In the genomic region with DNA sequence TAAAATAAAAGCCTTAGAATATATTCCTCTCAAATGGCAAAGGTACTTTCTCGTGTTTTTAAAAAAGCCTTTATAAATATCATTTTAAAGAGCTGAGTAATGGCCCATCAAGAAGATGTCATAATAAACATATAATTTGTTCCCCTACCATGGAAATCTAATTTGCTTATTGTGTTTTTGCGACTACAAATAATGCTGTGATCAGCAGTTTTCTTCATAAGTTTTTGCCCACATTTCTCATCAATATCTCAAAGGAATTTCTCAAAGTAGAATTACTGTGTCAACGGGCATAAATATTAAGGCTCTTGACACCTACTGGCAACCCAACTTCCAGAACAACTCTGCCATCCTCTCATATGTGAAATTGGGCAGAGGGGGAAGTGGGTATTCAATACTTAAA, we compare ENCODE assay signal across 20 cellular contexts. TPM values are rescaled to one million over a fixed set of nuclear protein-coding genes. Genes with fewer than 3 reads are reported as not detected.
DNase-seq lines count a peak whose midpoint lies in the region; ATAC-seq, FAIRE-seq and TF ChIP-seq lines count a peak whose summit lies in the region.
"Had no signal": no experiment of that assay in that cellular context is flagged by ENCODE, and none has a peak within 500 bp of the region (broad histone marks: within the 10 kb centered on the region; RNA-seq: fewer than 3 reads in every experiment).

No MANE protein-coding gene starts in this region.

- H3K4me2 ChIP-seq in A549 (no peak overlapping the region), IMR-90 (ENCODE audit: low read depth, low read length) (no peak overlapping the region), H1 (ENCODE audit: insufficient read depth in 1 of 2, low read depth in 2 of 2, low read length in 2 of 2) (no peak overlapping the region)
- H3K4me2 ChIP-seq: BLaER1 treated with 17β-estradiol and CSF1 and Interleukin-3, amounts not matched to agents 10 nM and 100 nM had no signal

- H3K4me1 ChIP-seq in A549 (no peaks in the 10 kb centered on the region), IMR-90 (ENCODE audit: control insufficient read depth, insufficient read depth, low read length) (no peaks in the 10 kb centered on the region), H1 (replicated peaks in 1 of 4; ENCODE audit: control insufficient read depth in 3 of 4, insufficient read depth in 4 of 4, low read length in 3 of 4) (no peaks in the 10 kb centered on the region; a peak in 1 of 7 replicates)
- H3K4me1 ChIP-seq: Caco-2 had no signal

- H3K14ac ChIP-seq in IMR-90 (replicated peaks; ENCODE audit: low read depth, low read length) = no peak overlapping the region
- H3K14ac ChIP-seq in H1 (ENCODE audit: insufficient read length) = no peak overlapping the region

- no TSS peak for BruUV-seq in IMR-90 (replicated peaks; lab: Mats Ljungman, UMichigan)

- H2AK9ac ChIP-seq in IMR-90 (replicated peaks; ENCODE audit: low read depth, low read length, poor library complexity) = no peak overlapping the region

- peaks cover 19% of the 10 kb centered on the region for H3K36me3 ChIP-seq in IMR-90 (ENCODE audit: control insufficient read depth, insufficient read depth, low read length)
- H3K36me3 ChIP-seq in H1 (ENCODE audit: control insufficient read depth in 2 of 4, insufficient read depth in 4 of 4, low read length in 3 of 4) = peaks cover 0 to 24% (median 8%) of the 10 kb centered on the region in 4 experiments; a peak in 5 of 8 replicates

- in situ Hi-C loops in IMR-90 (cut with MboI; ENCODE audit: low sequenced_read_pairs) = loop anchor here (10.0 to 25.0 kb wide), 2 partner anchors 1105 to 1317 kb away; a partner anchor contains a TSS

- H3K18ac ChIP-seq in IMR-90 (ENCODE audit: low read depth, low read length) = no peak overlapping the region
- no peak overlapping the region for H3K18ac ChIP-seq in H1 (ENCODE audit: extremely low read depth, low read length)

- H3K79me2 ChIP-seq in H1 (ENCODE audit: control insufficient read depth in 1 of 2, insufficient read depth in 2 of 2, low read length in 2 of 2) = no peaks in the 10 kb centered on the region

- 84% methylated on average over 3 of the region's 3 CpGs for WGBS in A549 (ENCODE audit: missing lambda C conversion rate)
- WGBS in IMR-90 (ENCODE audit: extremely low coverage in 2 of 2, insufficient read length in 1 of 2), 2 experiments = no CpG with 5 or more reads among the region's 3 CpGs
- 93% methylated on average over 3 of the region's 3 CpGs; no CpG with 5 or more reads in 1 of the 2 experiments for WGBS in H1 (ENCODE audit: extremely low coverage in 1 of 2, insufficient coverage in 1 of 2, insufficient read length in 1 of 2, insufficient replicate concordance in 2 of 2, low coverage in 1 of 2, low lambda C conversion rate in 2 of 2, missing lambda C conversion rate in 1 of 2), 2 experiments

- H3K23me2 ChIP-seq in H1 (ENCODE audit: low read depth, low read length) = no peaks in the 10 kb centered on the region

- no peaks in the 10 kb centered on the region for H4K20me1 ChIP-seq in IMR-90 (ENCODE audit: insufficient read depth, low read length)
- H4K20me1 ChIP-seq in H1 (replicated peaks in 1 of 2; ENCODE audit: control insufficient read depth in 1 of 2, insufficient read depth in 2 of 2, low read length in 2 of 2) = no peaks in the 10 kb centered on the region
- H4K20me1 ChIP-seq: BLaER1 treated with 17β-estradiol and CSF1 and Interleukin-3, amounts not matched to agents 10 nM and 100 nM had no signal

- H3K56ac ChIP-seq in IMR-90 (ENCODE audit: extremely low read depth, insufficient read depth, low read length) (no peak overlapping the region), H1 (replicated peaks; ENCODE audit: insufficient read length, low read depth, low read length) (no peak overlapping the region)

- no peak for TF ChIP-seq CTCF in A549 (IDR thresholded peaks at IDR 0.05)
- no peak for TF ChIP-seq CTCF in IMR-90 (conservative IDR thresholded peaks at IDR 0.05; ENCODE audit: low read depth, low read length)
- no peak for TF ChIP-seq CTCF in H1 (IDR thresholded peaks at IDR 0.05; ENCODE audit: control extremely low read depth in 1 of 3, insufficient read depth in 1 of 3, low read depth in 1 of 3, low read length in 3 of 3)

- H3K27me3 ChIP-seq in IMR-90 (ENCODE audit: control insufficient read depth, insufficient read depth, low read length) (no peaks in the 10 kb centered on the region), H1 (replicated peaks in 1 of 4; ENCODE audit: control insufficient read depth in 3 of 4, extremely low read depth in 1 of 4, insufficient read depth in 3 of 4, low read length in 3 of 4) (no peaks in the 10 kb centered on the region)
- H3K27me3 ChIP-seq: BLaER1 treated with 17β-estradiol and CSF1 and Interleukin-3, amounts not matched to agents 10 nM and 100 nM had no signal

- H3K4ac ChIP-seq in IMR-90 (ENCODE audit: low read depth, low read length) (no peak overlapping the region), H1 (replicated peaks; ENCODE audit: insufficient read length, low read depth, low read length) (no peak overlapping the region)

- H2BK12ac ChIP-seq in H1 (ENCODE audit: low read depth, low read length) = no peak overlapping the region

- H4K91ac ChIP-seq in IMR-90 (ENCODE audit: insufficient read depth, low read depth, low read length) (no peak overlapping the region), H1 (replicated peaks; ENCODE audit: insufficient read length, low read length) (no peak overlapping the region)

- H2BK15ac ChIP-seq in IMR-90 (ENCODE audit: low read depth, low read length) (no peak overlapping the region), H1 (ENCODE audit: low read length) (no peak overlapping the region)

- dilution Hi-C loops in IMR-90 (cut with HindIII; ENCODE audit: low sequenced_read_pairs, unreplicated experiment) = no loop called here

- TF ChIP-seq EP300 in A549 (IDR thresholded peaks at IDR 0.05) = no peak
- no peak for TF ChIP-seq EP300 in H1 (IDR thresholded peaks at IDR 0.05; ENCODE audit: borderline replicate concordance in 1 of 2, low read depth in 2 of 2, low read length in 2 of 2)

- no peak for ATAC-seq in A549
- ATAC-seq in IMR-90 (ENCODE audit: low read depth) = no peak
- ATAC-seq: CD8-positive, alpha-beta T cell had no signal

- no peak overlapping the region for H2BK20ac ChIP-seq in IMR-90 (ENCODE audit: low read depth, low read length)
- no peak overlapping the region for H2BK20ac ChIP-seq in H1 (ENCODE audit: low read length)

- CTCF ChIA-PET in A549 (lab: Yijun Ruan, JAX) = interaction anchor here (0.7 to 2.2 kb wide), 5 partner anchors 12 to 1243 kb away, joined by 3 to 9 read pairs (median 4); no protein-coding TSS in a partner anchor
- CTCF ChIA-PET in IMR-90 (lab: Yijun Ruan, JAX) = interaction anchor here (0.7 kb wide), 1 partner anchor 26 kb away, joined by 3 read pairs; no protein-coding TSS in a partner anchor
- CTCF ChIA-PET in H1 (lab: Charles Lee; ENCODE audit: partially characterized antibody) = interaction anchor here (0.7 to 2.4 kb wide), 6 partner anchors 9 to 108 kb away, joined by 3 to 10 read pairs (median 4); no protein-coding TSS in a partner anchor
- CTCF ChIA-PET in HEK293T (lab: Yijun Ruan, JAX) = no interaction called here

- TF ChIP-seq RAD21 in A549 (conservative IDR thresholded peaks at IDR 0.05 in 1 of 2, IDR thresholded peaks at IDR 0.05 in 1 of 2) = no peak
- no peak for TF ChIP-seq RAD21 in IMR-90 (IDR thresholded peaks at IDR 0.05; ENCODE audit: low read length)
- no peak for TF ChIP-seq RAD21 in H1 (IDR thresholded peaks at IDR 0.05 in 1 of 2, conservative IDR thresholded peaks at IDR 0.05 in 1 of 2; ENCODE audit: low read depth in 2 of 2, low read length in 2 of 2)

- H3K27ac ChIP-seq in A549 (no peak overlapping the region), IMR-90 (ENCODE audit: insufficient read depth, low read length) (no peak overlapping the region), H1 (ENCODE audit: low read depth, low read length) (no peak overlapping the region)
- H3K27ac ChIP-seq: BLaER1 treated with 17β-estradiol and CSF1 and Interleukin-3, amounts not matched to agents 10 nM and 100 nM; C4-2B had no signal

- TF ChIP-seq POLR2A in A549 (IDR thresholded peaks at IDR 0.05; ENCODE audit: low read length) = no peak
- TF ChIP-seq POLR2A in IMR-90 (IDR thresholded peaks at IDR 0.05; ENCODE audit: low read depth, low read length) = no peak
- no peak for TF ChIP-seq POLR2A in H1 (IDR thresholded peaks at IDR 0.05; ENCODE audit: control extremely low read depth in 1 of 2, low read depth in 2 of 2, low read length in 2 of 2)

- H2AFZ ChIP-seq in IMR-90 (replicated peaks; ENCODE audit: low read length, poor library complexity) (no peak overlapping the region), H1 (ENCODE audit: low read length) (no peak overlapping the region)

- H4K8ac ChIP-seq in IMR-90 (ENCODE audit: low read depth in 2 of 2, low read length in 2 of 2) (no peak overlapping the region), H1 (ENCODE audit: extremely low read depth, insufficient read depth, low read length) (no peak overlapping the region)

- H2BK120ac ChIP-seq in IMR-90 (ENCODE audit: low read depth, low read length) = no peak overlapping the region
- no peak overlapping the region for H2BK120ac ChIP-seq in H1 (replicated peaks; ENCODE audit: low read depth, low read length)

- H3K79me1 ChIP-seq in IMR-90 (ENCODE audit: low read depth in 1 of 2, low read length in 2 of 2) (no peaks in the 10 kb centered on the region), H1 (ENCODE audit: low read depth, low read length) (no peaks in the 10 kb centered on the region)

- no peaks in the 10 kb centered on the region for H3K9me1 ChIP-seq in IMR-90 (ENCODE audit: insufficient read depth, low read length)

- H4K5ac ChIP-seq in IMR-90 (ENCODE audit: low read depth, low read length) = no peak overlapping the region
- H4K5ac ChIP-seq in H1 (ENCODE audit: insufficient read length, low read depth, low read length) = no peak overlapping the region

- no peak overlapping the region for H3K4me3 ChIP-seq in A549
- H3K4me3 ChIP-seq in IMR-90 (ENCODE audit: insufficient read depth, low read depth, low read length) = no peak overlapping the region
- no peak overlapping the region for H3K4me3 ChIP-seq in H1 (ENCODE audit: extremely low read depth in 1 of 4, insufficient read depth in 2 of 4, low read depth in 3 of 4, low read length in 4 of 4)
- H3K4me3 ChIP-seq: BLaER1 treated with 17β-estradiol and CSF1 and Interleukin-3, amounts not matched to agents 10 nM and 100 nM had no signal

- intact Hi-C loops in IMR-90 (cut with micrococcal nuclease) = no loop called here

- H2BK5ac ChIP-seq in IMR-90 (ENCODE audit: low read depth, low read length, poor library complexity, severe bottlenecking) (no peak overlapping the region), H1 (ENCODE audit: low read depth, low read length) (no peak overlapping the region)

- POLR2A ChIA-PET in A549 (lab: Yijun Ruan, JAX) = no interaction called here
- POLR2A ChIA-PET in IMR-90 (lab: Charles Lee; ENCODE audit: unreplicated experiment) = no interaction called here
- POLR2A ChIA-PET in H1 (lab: Charles Lee; ENCODE audit: partially characterized antibody) = interaction anchor here (1.8 kb wide), 1 partner anchor 17 kb away, joined by 4 read pairs; a partner anchor contains a TSS
- POLR2A ChIA-PET in HEK293T (lab: Yijun Ruan, JAX) = no interaction called here

- no peaks in the 10 kb centered on the region for H3K9me3 ChIP-seq in A549
- H3K9me3 ChIP-seq in IMR-90 (ENCODE audit: control insufficient read depth, insufficient read depth, low read length) = no peaks in the 10 kb centered on the region
- H3K9me3 ChIP-seq in H1 (ENCODE audit: insufficient read depth in 2 of 2, low read depth in 1 of 2, low read length in 1 of 2) = no peaks in the 10 kb centered on the region
- H3K9me3 ChIP-seq: BLaER1 treated with 17β-estradiol and CSF1 and Interleukin-3, amounts not matched to agents 10 nM and 100 nM; Caco-2 had no signal

- no peak overlapping the region for H3K23ac ChIP-seq in IMR-90 (ENCODE audit: low read depth, low read length)
- no peak overlapping the region for H3K23ac ChIP-seq in H1 (ENCODE audit: insufficient read length)

- H2AK5ac ChIP-seq in IMR-90 (ENCODE audit: low read depth, low read length) (no peak overlapping the region), H1 (ENCODE audit: low read depth, low read length) (no peak overlapping the region)

- DNase-seq in A549 (ENCODE audit: low read depth in 1 of 2, low spot score in 1 of 2) = no peak
- DNase-seq in IMR-90 = no peak
- DNase-seq in H1 (ENCODE audit: low read depth in 1 of 2, low spot score in 2 of 2) = no peak
- no peak for DNase-seq in islet precursor cell
- DNase-seq in HEK293T (ENCODE audit: extremely low spot score) = no peak
- DNase-seq: 8988T; AML-193; Caco-2; Calu3; CD4-positive, alpha-beta T cell; CD8-positive, alpha-beta T cell; DMS79 treated with DMSO at 0.1 percent for 48 hours; GF-D8 had no signal

- H3K9ac ChIP-seq in IMR-90 (ENCODE audit: low read depth, low read length) = no peak overlapping the region
- H3K9ac ChIP-seq in H1 (replicated peaks in 1 of 4; ENCODE audit: extremely low read depth in 1 of 4, low read depth in 3 of 4, low read length in 3 of 4) = no peak overlapping the region
- H3K9ac ChIP-seq: BLaER1 treated with 17β-estradiol and CSF1 and Interleukin-3, amounts not matched to agents 10 nM and 100 nM had no signal

- FAIRE-seq in A549 (lab: Jason Lieb, UNC) (no peak), H1 (lab: Jason Lieb, UNC) (no peak)
- FAIRE-seq: A204.1, D721Med, G401.6, GM12891, GM19239 had no signal

RNA-seq across cellular contexts. Expression of a gene that starts 17.5 kb away (rescaled TPM):
- 12.3 and 12.6 TPM in 2 replicates for polyA plus RNA-seq in A549 (2011; rRNA removed)
- 2.8 and 3.4 TPM in 2 replicates for polyA plus RNA-seq in A549 (2012; cell fraction: cytosol; rRNA removed)
- 3.5 and 5.6 TPM in 2 replicates for polyA plus RNA-seq in A549 (2012; cell fraction: nucleus; rRNA removed)
- 5.0 to 5.6 TPM (median 5.1 TPM) in 3 replicates for polyA plus RNA-seq in A549 (2017; fragmentation: RNase III; extraction: RNeasy Plus Mini Kit Qiagen cat#74134 plus additional on column Dnase treatment)
- 9.1 and 9.7 TPM in 2 replicates for polyA minus RNA-seq in A549 (2011; rRNA and poly(A)+ RNA removed)
- total RNA-seq in IMR-90 (2012; rRNA removed) = 10.3 and 11.7 TPM in 2 replicates
- polyA plus RNA-seq in IMR-90 (2012; rRNA removed) = 4.4 and 4.5 TPM in 2 replicates
- polyA plus RNA-seq in IMR-90 (2012; cell fraction: cytosol; rRNA removed) = 1.5 and 1.7 TPM in 2 replicates
- polyA plus RNA-seq in IMR-90 (2012; cell fraction: nucleus; rRNA removed; ENCODE audit: low replicate concordance) = 3.7 and 11.7 TPM in 2 replicates
- 9.3 and 9.9 TPM in 2 replicates for total RNA-seq in H1 (2021; fragmentation: NEBNext Ultra II Directional; extraction: Animal tissue kit (Norgen Biotek cat#: 25700))
- 2.9 and 3.0 TPM in 2 replicates for polyA plus RNA-seq in H1 (2011; rRNA removed)
- 5.2 TPM for polyA plus RNA-seq in H1 (2011; cell fraction: cytosol; rRNA removed)
- polyA plus RNA-seq in H1 (2011; cell fraction: nucleus; rRNA removed) = 6.7 TPM
- polyA plus RNA-seq in H1 (2012, experiment 1 of 2) = 5.0 to 8.5 TPM (median 7.0 TPM) in 4 replicates
- polyA plus RNA-seq in H1 (2012, experiment 2 of 2) = 2.8 TPM
- 7.2 TPM for polyA plus RNA-seq in H1 (2013, experiment 1 of 2)
- polyA plus RNA-seq in H1 (2013, experiment 2 of 2) = 6.4 TPM
- polyA minus RNA-seq in H1 (2011; rRNA and poly(A)+ RNA removed) = 9.3 and 10.0 TPM in 2 replicates
- polyA minus RNA-seq in H1 (2011; cell fraction: cytosol; rRNA and poly(A)+ RNA removed) = 6.0 TPM
- polyA minus RNA-seq in H1 (2011; cell fraction: nucleus; rRNA and poly(A)+ RNA removed) = 7.0 TPM

RNA-seq across cellular contexts. Expression of a gene that starts 40.9 kb away (rescaled TPM):
- polyA plus RNA-seq in A549 (2011; rRNA removed) (47.7 and 49.7 TPM in 2 replicates), A549 (2017; fragmentation: RNase III; extraction: RNeasy Plus Mini Kit Qiagen cat#74134 plus additional on column Dnase treatment) (27.9 to 30.5 TPM (median 28.9 TPM) in 3 replicates), IMR-90 (2012; rRNA removed) (12.2 and 14.5 TPM in 2 replicates), H1 (2011; rRNA removed) (6.7 and 14.2 TPM in 2 replicates)
- polyA plus RNA-seq in A549 (2012; cell fraction: cytosol; rRNA removed) = 10.9 and 12.8 TPM in 2 replicates
- polyA plus RNA-seq in A549 (2012; cell fraction: nucleus; rRNA removed) = 6.8 and 9.6 TPM in 2 replicates
- polyA minus RNA-seq in A549 (2011; rRNA and poly(A)+ RNA removed) = 30.0 TPM in 2 replicates
- total RNA-seq in IMR-90 (2012; rRNA removed) = 32.6 and 33.3 TPM in 2 replicates
- 3.4 and 3.8 TPM in 2 replicates for polyA plus RNA-seq in IMR-90 (2012; cell fraction: cytosol; rRNA removed)
- polyA plus RNA-seq in IMR-90 (2012; cell fraction: nucleus; rRNA removed; ENCODE audit: low replicate concordance) = 2.7 and 24.8 TPM in 2 replicates
- total RNA-seq in H1 (2021; fragmentation: NEBNext Ultra II Directional; extraction: Animal tissue kit (Norgen Biotek cat#: 25700)) = 37.3 and 39.1 TPM in 2 replicates
- polyA plus RNA-seq in H1 (2011; cell fraction: cytosol; rRNA removed) = 14.1 TPM
- polyA plus RNA-seq in H1 (2011; cell fraction: nucleus; rRNA removed) = 7.9 TPM
- 13.7 to 22.6 TPM (median 16.6 TPM) in 4 replicates for polyA plus RNA-seq in H1 (2012, experiment 1 of 2)
- 1.6 TPM for polyA plus RNA-seq in H1 (2012, experiment 2 of 2)
- 16.6 TPM for polyA plus RNA-seq in H1 (2013, experiment 1 of 2)
- 17.9 TPM for polyA plus RNA-seq in H1 (2013, experiment 2 of 2)
- polyA minus RNA-seq in H1 (2011; rRNA and poly(A)+ RNA removed) = 26.5 and 38.3 TPM in 2 replicates
- polyA minus RNA-seq in H1 (2011; cell fraction: cytosol; rRNA and poly(A)+ RNA removed) = 12.8 TPM
- 26.2 TPM for polyA minus RNA-seq in H1 (2011; cell fraction: nucleus; rRNA and poly(A)+ RNA removed)
